In the genomic region with DNA sequence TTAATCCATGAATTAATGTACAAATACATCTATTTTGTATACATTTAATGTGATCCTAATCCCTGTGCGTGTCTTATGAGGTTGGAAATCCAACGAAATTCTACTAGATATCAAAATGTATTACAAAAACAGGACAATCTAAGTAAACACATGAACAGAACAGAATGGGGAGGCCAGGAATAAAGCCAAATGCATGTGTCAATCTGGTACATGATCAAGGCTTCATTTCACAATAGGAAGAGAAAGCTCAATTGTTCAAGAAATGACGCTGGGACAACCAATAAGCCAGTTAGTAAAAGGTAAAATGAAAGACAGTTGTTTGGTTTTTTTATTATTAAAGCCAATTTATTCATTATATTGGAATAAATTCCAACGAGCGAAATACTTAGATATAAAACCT, we compare ENCODE assay signal across 2 cellular contexts.
A peak's percentile ranks its signal among the peaks of the same experiment; 100 is the strongest.
TF ChIP-seq lines count a peak whose summit lies in the region.

No MANE protein-coding gene starts in this region.

TF ChIP-seq in liver, 16 proteins besides CTCF, POLR2A, EP300 and RAD21:
- TF ChIP-seq, protein P1, sequence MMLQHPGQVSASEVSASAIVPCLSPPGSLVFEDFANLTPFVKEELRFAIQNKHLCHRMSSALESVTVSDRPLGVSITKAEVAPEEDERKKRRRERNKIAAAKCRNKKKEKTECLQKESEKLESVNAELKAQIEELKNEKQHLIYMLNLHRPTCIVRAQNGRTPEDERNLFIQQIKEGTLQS (IDR thresholded peaks at IDR 0.05), result no peak
- TF ChIP-seq REST (IDR thresholded peaks at IDR 0.05), result no peak
- peak; percentile 12 to 47 for TF ChIP-seq HNF4A (conservative IDR thresholded peaks at IDR 0.05)
- TF ChIP-seq FOXA1 (IDR thresholded peaks at IDR 0.05), result no peak
- TF ChIP-seq FOXA2 (IDR thresholded peaks at IDR 0.05), result peak; percentile 9
- no peak for TF ChIP-seq GABPA (IDR thresholded peaks at IDR 0.05 in 1 of 2, conservative IDR thresholded peaks at IDR 0.05 in 1 of 2)
- no peak for TF ChIP-seq YY1 (IDR thresholded peaks at IDR 0.05)
- TF ChIP-seq RXRA (IDR thresholded peaks at IDR 0.05), result peak in 1 of 2 donors; percentile 12
TF ChIP-seq in liver: peak in this region for 3.

TF ChIP-seq in HepG2, 621 proteins besides CTCF, POLR2A, EP300 and RAD21 (continued from another document):
- TF ChIP-seq, protein P2, sequence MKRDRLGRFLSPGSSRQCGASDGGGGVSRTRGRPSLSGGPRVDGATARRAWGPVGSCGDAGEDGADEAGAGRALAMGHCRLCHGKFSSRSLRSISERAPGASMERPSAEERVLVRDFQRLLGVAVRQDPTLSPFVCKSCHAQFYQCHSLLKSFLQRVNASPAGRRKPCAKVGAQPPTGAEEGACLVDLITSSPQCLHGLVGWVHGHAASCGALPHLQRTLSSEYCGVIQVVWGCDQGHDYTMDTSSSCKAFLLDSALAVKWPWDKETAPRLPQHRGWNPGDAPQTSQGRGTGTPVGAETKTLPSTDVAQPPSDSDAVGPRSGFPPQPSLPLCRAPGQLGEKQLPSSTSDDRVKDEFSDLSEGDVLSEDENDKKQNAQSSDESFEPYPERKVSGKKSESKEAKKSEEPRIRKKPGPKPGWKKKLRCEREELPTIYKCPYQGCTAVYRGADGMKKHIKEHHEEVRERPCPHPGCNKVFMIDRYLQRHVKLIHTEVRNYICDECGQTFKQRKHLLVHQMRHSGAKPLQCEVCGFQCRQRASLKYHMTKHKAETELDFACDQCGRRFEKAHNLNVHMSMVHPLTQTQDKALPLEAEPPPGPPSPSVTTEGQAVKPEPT (CRISPR knock-in tag; IDR thresholded peaks at IDR 0.05; ENCODE audit: low read depth), result no peak
- TF ChIP-seq ZMAT3 (CRISPR knock-in tag; conservative IDR thresholded peaks at IDR 0.05), result no peak
TF ChIP-seq in HepG2: peak in this region for 0.
